ENCODE assay signal across 31 cellular contexts in genomic region chr1:214857716-214858115, GRCh38.
DNase-seq lines count a peak whose midpoint lies in the region; ATAC-seq and TF ChIP-seq lines count a peak whose summit lies in the region.
"Had no signal": no experiment of that assay in that cellular context is flagged by ENCODE, and none has a peak within 500 bp of the region (broad histone marks: within the 10 kb centered on the region; RNA-seq: fewer than 3 reads in every experiment).

No MANE protein-coding gene starts in this region.

- no peaks in the 10 kb centered on the region for H3K36me3 ChIP-seq in adipocyte (ENCODE audit: control insufficient read depth, insufficient read depth, low read length, severe bottlenecking)
- no peaks in the 10 kb centered on the region for H3K36me3 ChIP-seq in tibial nerve

- H3K4me1 Mint-ChIP-seq in T-cell, result no peaks in the 10 kb centered on the region
- H3K4me1 Mint-ChIP-seq: activated naive CD8-positive, alpha-beta T cell treated with anti-CD3 and anti-CD28 coated beads for 36 hours; CD4-positive, CD25-positive, alpha-beta regulatory T cell; naive thymus-derived CD4-positive, alpha-beta T cell; stimulated activated naive CD8-positive, alpha-beta T cell treated with anti-CD3 and anti-CD28 coated beads, Interleukin-15, amount 100 ng/mL, for 72 hours had no signal

- H3K27me3 ChIP-seq in adipocyte (replicated peaks; ENCODE audit: control insufficient read depth, insufficient read depth, low read length) (no peaks in the 10 kb centered on the region), tibial nerve (no peaks in the 10 kb centered on the region)
- H3K27me3 ChIP-seq: body of pancreas had no signal

- no peaks in the 10 kb centered on the region for H3K9me3 Mint-ChIP-seq in T-cell
- H3K9me3 Mint-ChIP-seq: activated naive CD8-positive, alpha-beta T cell treated with anti-CD3 and anti-CD28 coated beads for 36 hours; activated T-helper 2 cell treated with anti-CD3 and anti-CD28 coated beads, Interferon-gamma antibody, Interleukin-2, Interleukin-4, amounts not matched to agents 10 μg/mL and 5 μg/mL and 100 μg/mL, durations not matched to agents 14 hours and 24 hours and 36 hours; naive thymus-derived CD4-positive, alpha-beta T cell; stimulated activated naive CD8-positive, alpha-beta T cell treated with anti-CD3 and anti-CD28 coated beads, Interleukin-15, amount 100 ng/mL, for 72 hours had no signal

- TF ChIP-seq POLR2A in tibial nerve (IDR thresholded peaks at IDR 0.05), result no peak

- H3K27ac Mint-ChIP-seq in T-cell, result no peak overlapping the region
- H3K27ac Mint-ChIP-seq: activated naive CD8-positive, alpha-beta T cell treated with anti-CD3 and anti-CD28 coated beads for 36 hours; activated T-helper 2 cell treated with anti-CD3 and anti-CD28 coated beads, Interferon-gamma antibody, Interleukin-2, Interleukin-4, amounts not matched to agents 10 μg/mL and 5 μg/mL and 100 μg/mL, durations not matched to agents 14 hours and 24 hours and 36 hours; CD4-positive, CD25-positive, alpha-beta regulatory T cell; effector memory CD8-positive, alpha-beta T cell; naive thymus-derived CD4-positive, alpha-beta T cell; stimulated activated naive CD8-positive, alpha-beta T cell treated with anti-CD3 and anti-CD28 coated beads, Interleukin-15, amount 100 ng/mL, for 72 hours had no signal

- H3K27me3 Mint-ChIP-seq in T-cell, result peaks cover 0 to 6% of the 10 kb centered on the region in 2 donors
- H3K27me3 Mint-ChIP-seq: activated naive CD8-positive, alpha-beta T cell treated with anti-CD3 and anti-CD28 coated beads for 36 hours; CD4-positive, CD25-positive, alpha-beta regulatory T cell; effector memory CD8-positive, alpha-beta T cell had no signal

- no peak for TF ChIP-seq CTCF in AG10803 (conservative IDR thresholded peaks at IDR 0.05; ENCODE audit: low read length)
- TF ChIP-seq CTCF in tibial nerve (IDR thresholded peaks at IDR 0.05), result no peak

- TF ChIP-seq EP300 in tibial nerve (IDR thresholded peaks at IDR 0.05), result no peak

- H3K9me3 ChIP-seq in adipocyte (ENCODE audit: control insufficient read depth, low read length), result no peaks in the 10 kb centered on the region
- no peaks in the 10 kb centered on the region for H3K9me3 ChIP-seq in tibial nerve
- H3K9me3 ChIP-seq: body of pancreas had no signal

- peaks cover 29% of the 10 kb centered on the region for H3K4me1 ChIP-seq in adipocyte (ENCODE audit: control insufficient read depth, insufficient read depth, low read length)
- H3K4me1 ChIP-seq in tibial nerve, result no peaks in the 10 kb centered on the region
- H3K4me1 ChIP-seq: body of pancreas had no signal

- POLR2A ChIA-PET in T-cell (lab: Charles Lee), result no interaction called here

- H3K9ac ChIP-seq in adipocyte (ENCODE audit: low read length), result peak overlapping the region; percentile 52
- H3K9ac ChIP-seq: KMS-11 had no signal

- H3K4me3 ChIP-seq in AG10803 (ENCODE audit: low read length) (no peak overlapping the region), adipocyte (ENCODE audit: low read length) (peak overlapping the region; percentile 40), tibial nerve (no peak overlapping the region)
- H3K4me3 ChIP-seq: body of pancreas, SK-N-MC had no signal

- ATAC-seq in T-cell (replicated peaks in 1 of 4) (no peak), GM21367 (IDR thresholded peaks at IDR 0.05; ENCODE audit: unreplicated experiment) (no peak)
- ATAC-seq: body of pancreas; effector memory CD8-positive, alpha-beta T cell; naive thymus-derived CD4-positive, alpha-beta T cell; stimulated activated naive CD8-positive, alpha-beta T cell treated with anti-CD3 and anti-CD28 coated beads, Interleukin-15, amount 100 ng/mL, for 72 hours had no signal

- H3K36me3 Mint-ChIP-seq in T-cell, result no peaks in the 10 kb centered on the region
- H3K36me3 Mint-ChIP-seq: activated naive CD8-positive, alpha-beta T cell treated with anti-CD3 and anti-CD28 coated beads for 36 hours; CD4-positive, CD25-positive, alpha-beta regulatory T cell; naive thymus-derived CD4-positive, alpha-beta T cell had no signal

- CTCF ChIA-PET in T-cell (lab: Charles Lee), result no interaction called here

- DNase-seq in AG10803 (ENCODE audit: low read depth), result peak; percentile 96
- peak; percentile 66 for DNase-seq in H4 (ENCODE audit: low spot score)
- DNase-seq in adipocyte (ENCODE audit: low read depth), result peak; percentile 64
- DNase-seq in iris pigment epithelial cell (ENCODE audit: low read depth), result peak; percentile 10
- no peak for DNase-seq in T-cell
- DNase-seq in effector CD8-positive, alpha-beta T cell (lab: John Stamatoyannopoulos, UW), result no peak
- no peak for DNase-seq in tibial nerve (ENCODE audit: low spot score in 2 of 2)
- DNase-seq: ACHN; activated CD4-positive, alpha-beta T cell treated with anti-CD3 and anti-CD28 coated beads, Interleukin-2, amount 50 U/mL, for 48 hours; activated CD4-positive, CD25-positive, alpha-beta regulatory T cell; activated CD8-positive, alpha-beta memory T cell treated with anti-CD3 and anti-CD28 coated beads, Interleukin-2, amount 50 U/mL, for 48 hours; activated naive CD8-positive, alpha-beta T cell treated with anti-CD3 and anti-CD28 coated beads for 36 hours; body of pancreas; CD4-positive, CD25-positive, alpha-beta regulatory T cell; DMS153; effector memory CD8-positive, alpha-beta T cell; head of caudate nucleus; naive thymus-derived CD4-positive, alpha-beta T cell; NCI-H1092; NCI-H2081; NCI-H446; retina; RPMI8226; stimulated activated CD4-positive, alpha-beta T cell treated with anti-CD3 and anti-CD28 coated beads, Interleukin-4, amount 100 ng/mL, for 4 hours; stimulated activated naive CD8-positive, alpha-beta T cell treated with anti-CD3 and anti-CD28 coated beads, Interleukin-15, amount 100 ng/mL, for 72 hours; T-helper 9 cell; trophoblast cell had no signal

- WGBS in tibial nerve, 2 donors, result 38 to 45% methylated on average over 3 of the region's 3 CpGs

- no peak overlapping the region for H3K27ac ChIP-seq in tibial nerve
- H3K27ac ChIP-seq: body of pancreas, KMS-11, SK-N-MC had no signal

- no peak overlapping the region for H3K4me3 Mint-ChIP-seq in T-cell
- H3K4me3 Mint-ChIP-seq: activated naive CD8-positive, alpha-beta T cell treated with anti-CD3 and anti-CD28 coated beads for 36 hours; CD4-positive, CD25-positive, alpha-beta regulatory T cell; effector memory CD8-positive, alpha-beta T cell; naive thymus-derived CD4-positive, alpha-beta T cell; stimulated activated naive CD8-positive, alpha-beta T cell treated with anti-CD3 and anti-CD28 coated beads, Interleukin-15, amount 100 ng/mL, for 72 hours had no signal

Comparison
In these comparisons a context has a peak if more than half of its experiments do, and no peak if none do; other contexts are left out.
1. DNase-seq: peak in AG10803 (single experiment), H4 (single experiment), adipocyte (single experiment) and iris pigment epithelial cell (single experiment); none in T-cell (0 of 34), effector CD8-positive, alpha-beta T cell (single experiment) and tibial nerve (0 of 2).